ENCODE assay signal across 7 cellular contexts in the genomic region with DNA sequence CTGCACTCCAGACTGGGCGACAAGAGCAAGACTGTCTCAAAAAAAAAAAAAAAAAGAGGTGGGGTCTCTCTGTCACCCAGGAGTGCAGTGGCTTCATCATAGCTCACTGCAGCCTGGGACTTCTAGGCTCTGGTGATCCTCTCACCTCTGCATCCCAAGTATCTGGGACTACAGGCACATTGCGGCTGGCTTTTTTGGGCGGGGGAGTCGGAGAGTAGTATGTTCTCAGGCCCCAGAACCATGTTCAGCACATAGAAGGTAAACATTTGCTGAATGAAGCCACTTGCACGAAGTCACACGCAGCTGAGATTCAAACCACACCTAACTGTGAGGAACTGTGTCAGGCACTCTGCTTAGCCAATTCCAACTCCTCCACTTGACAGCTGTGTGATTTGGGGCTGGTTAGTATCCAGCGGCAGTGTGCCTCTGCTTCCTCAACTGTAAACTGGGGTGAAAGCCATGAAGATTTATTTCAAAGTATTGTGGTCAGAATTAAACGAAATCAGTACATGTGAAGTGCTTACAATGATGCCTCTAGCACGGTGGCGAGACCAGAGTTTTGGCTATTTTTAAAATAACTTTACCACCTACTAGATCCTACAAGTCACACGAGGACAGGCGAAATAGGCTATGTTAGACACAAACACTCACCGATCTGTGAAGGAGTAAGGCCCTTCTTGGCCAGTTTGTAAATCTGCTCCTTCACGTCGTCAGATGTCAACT. TPM values are rescaled to one million over a fixed set of nuclear protein-coding genes. Genes with fewer than 3 reads are reported as not detected.
A peak's percentile ranks its signal among the peaks of the same experiment; 100 is the strongest.
DNase-seq lines count a peak whose midpoint lies in the region; ATAC-seq lines count a peak whose summit lies in the region.

No MANE protein-coding gene starts in this region.

- peaks cover 49% of the 10 kb centered on the region for H3K36me3 Mint-ChIP-seq in activated CD4-positive, alpha-beta memory T cell treated with anti-CD3 and anti-CD28 coated beads for 36 hours

- WGBS in right cardiac atrium = 16% methylated on average over 15 of the region's 15 CpGs

- H3K27ac ChIP-seq in HUES48 (ENCODE audit: low read depth, low read length) (peak overlapping the region; percentile 79), right cardiac atrium (ENCODE audit: low read length) (peak overlapping the region; percentile 62), skin epidermis (peak overlapping the region; percentile 86 to 98 (median 95))

- H3K4me3 Mint-ChIP-seq in activated CD4-positive, alpha-beta memory T cell treated with anti-CD3 and anti-CD28 coated beads for 36 hours = peak overlapping the region; percentile 96

- H3K4me1 Mint-ChIP-seq in activated CD4-positive, alpha-beta memory T cell treated with anti-CD3 and anti-CD28 coated beads for 36 hours (ENCODE audit: low read depth) = peaks cover 34% of the 10 kb centered on the region

- H3K9me3 ChIP-seq in HUES48 (ENCODE audit: control insufficient read depth, insufficient read depth, low read length) (no peaks in the 10 kb centered on the region), right cardiac atrium (ENCODE audit: control insufficient read depth, low read length) (no peaks in the 10 kb centered on the region)

- H3K4me1 ChIP-seq in HUES48 (ENCODE audit: control insufficient read depth, insufficient read depth, low read length) (0 out of 2 replicates have a peak, but pooled peaks cover 3% of the 10 kb centered on the region), right cardiac atrium (ENCODE audit: control insufficient read depth, insufficient read depth, low read length) (peaks cover 8% of the 10 kb centered on the region)

- intact Hi-C loops in activated CD4-positive, alpha-beta memory T cell treated with anti-CD3 and anti-CD28 coated beads for 36 hours (cut with micrococcal nuclease) = loop anchor here (1.0 to 10.0 kb wide), 10 partner anchors 59 to 1556 kb away; a partner anchor contains a TSS
- intact Hi-C loops in right cardiac atrium (cut with DNase I) = no loop called here

- H3K36me3 ChIP-seq in HUES48 (ENCODE audit: control insufficient read depth, insufficient read depth, low read length) = peaks cover 42% of the 10 kb centered on the region

- H3K9me3 Mint-ChIP-seq in activated CD4-positive, alpha-beta memory T cell treated with anti-CD3 and anti-CD28 coated beads for 36 hours = no peaks in the 10 kb centered on the region

- CTCF ChIA-PET in activated CD4-positive, alpha-beta memory T cell treated with anti-CD3 and anti-CD28 coated beads for 36 hours (lab: Charles Lee) = interaction anchor here (0.5 to 2.1 kb wide), 6 partner anchors 14 to 291 kb away, joined by 3 to 8 read pairs (median 4); no protein-coding TSS in a partner anchor

- H3K9ac ChIP-seq in HUES48 (ENCODE audit: low read depth, low read length) = peak overlapping the region; percentile 95

- POLR2A ChIA-PET in activated CD4-positive, alpha-beta memory T cell treated with anti-CD3 and anti-CD28 coated beads for 36 hours (lab: Charles Lee) = interaction anchor here (0.6 to 2.1 kb wide), 6 partner anchors 9 to 339 kb away, joined by 3 to 18 read pairs (median 4); a partner anchor contains a TSS

- H3K4me3 ChIP-seq in HUES48 (ENCODE audit: low read depth, low read length) (peak overlapping the region; percentile 91), right cardiac atrium (ENCODE audit: low read length) (peak overlapping the region; percentile 56), skin epidermis (peak overlapping the region; percentile 82 to 96 (median 92))

- no peaks in the 10 kb centered on the region for H3K27me3 ChIP-seq in HUES48 (ENCODE audit: control insufficient read depth, insufficient read depth, low read length)
- H3K27me3 ChIP-seq in right cardiac atrium (ENCODE audit: control insufficient read depth, insufficient read depth) = no peaks in the 10 kb centered on the region

- DNase-seq in activated CD4-positive, alpha-beta memory T cell treated with anti-CD3 and anti-CD28 coated beads for 36 hours = no peak
- no peak for DNase-seq in right cardiac atrium

- ATAC-seq in right cardiac atrium = peak in 1 of 2 donors; percentile 8
- no peak for ATAC-seq in HG02610 (IDR thresholded peaks at IDR 0.05; ENCODE audit: unreplicated experiment)
- ATAC-seq in HG02981 (IDR thresholded peaks at IDR 0.05; ENCODE audit: unreplicated experiment) = no peak
- no peak for ATAC-seq in HG03175 (IDR thresholded peaks at IDR 0.05; ENCODE audit: unreplicated experiment)

- no peaks in the 10 kb centered on the region for H3K27me3 Mint-ChIP-seq in activated CD4-positive, alpha-beta memory T cell treated with anti-CD3 and anti-CD28 coated beads for 36 hours

- H3K27ac Mint-ChIP-seq in activated CD4-positive, alpha-beta memory T cell treated with anti-CD3 and anti-CD28 coated beads for 36 hours = peak overlapping the region; percentile 93

RNA-seq across cellular contexts. Expression of a gene that starts 0.8 kb away (rescaled TPM):
- 1,000 to 10,000 TPM; 1,729 to 1,745 TPM for total RNA-seq in activated CD4-positive, alpha-beta memory T cell treated with anti-CD3 and anti-CD28 coated beads for 36 hours
- 100 to 1,000 TPM; 687 to 817 (median 791) TPM for total RNA-seq in right cardiac atrium
- polyA plus RNA-seq in right cardiac atrium = 1,538 TPM
